In the genomic region with DNA sequence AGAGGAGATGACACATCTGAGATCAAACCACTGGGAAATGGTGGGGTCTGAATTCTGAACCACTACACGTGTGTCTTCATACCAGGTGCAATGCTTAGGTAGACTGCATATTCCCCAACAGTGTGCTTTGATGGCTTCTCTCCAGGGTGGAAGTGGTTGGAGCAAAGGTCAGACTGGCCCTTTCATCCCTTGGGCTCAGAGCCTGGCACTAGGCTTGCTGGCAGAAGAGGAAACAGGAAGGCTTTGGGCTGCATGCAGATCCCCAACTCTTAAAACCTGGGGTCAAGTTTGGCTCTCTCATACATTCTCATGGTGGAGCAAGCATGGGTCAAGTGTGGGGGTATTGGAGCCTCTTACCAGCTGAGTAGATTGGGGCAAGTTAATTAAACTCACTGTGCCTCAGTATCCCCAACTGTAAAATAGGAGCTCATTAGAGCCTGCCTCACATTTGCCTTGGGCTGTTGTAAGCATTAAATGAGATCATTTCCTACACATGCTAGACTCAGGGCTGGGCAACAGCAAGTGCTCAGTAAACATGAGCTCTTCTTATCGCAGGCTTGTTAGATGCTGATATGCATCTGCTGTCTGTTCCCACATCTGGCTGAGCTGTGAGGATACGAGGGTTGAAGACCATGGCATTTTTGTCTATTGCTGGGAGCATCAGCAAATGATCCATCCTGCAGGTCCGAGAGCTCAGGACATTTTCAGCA, we compare ENCODE assay signal across 12 cellular contexts. TPM values are rescaled to one million over a fixed set of nuclear protein-coding genes. Genes with fewer than 3 reads are reported as not detected.
A peak's percentile ranks its signal among the peaks of the same experiment; 100 is the strongest.
DNase-seq lines count a peak whose midpoint lies in the region; ATAC-seq and TF ChIP-seq lines count a peak whose summit lies in the region.
"Had no signal": no experiment of that assay in that cellular context is flagged by ENCODE, and none has a peak within 500 bp of the region (broad histone marks: within the 10 kb centered on the region; RNA-seq: fewer than 3 reads in every experiment).

No MANE protein-coding gene starts in this region.

- H3K4me1 Mint-ChIP-seq in stimulated activated naive CD8-positive, alpha-beta T cell treated with anti-CD3 and anti-CD28 coated beads, Interleukin-15, Interleukin-2, amounts not matched to agents 100 ng/mL and 50 ng/mL, for 24 hours (ENCODE audit: low read depth): peaks cover 98% of the 10 kb centered on the region
- H3K4me1 Mint-ChIP-seq in activated B cell treated with CpG ODN at 0.5 μM for 24 hours: peaks cover 96% of the 10 kb centered on the region

- CTCF ChIA-PET in activated B cell treated with CpG ODN at 0.5 μM for 24 hours (lab: Charles Lee): interaction anchor here (0.9 to 3.1 kb wide), 8 partner anchors 12 to 85 kb away, joined by 3 to 44 read pairs (median 4); a partner anchor contains a TSS

- no peaks in the 10 kb centered on the region for H3K27me3 Mint-ChIP-seq in stimulated activated naive CD8-positive, alpha-beta T cell treated with anti-CD3 and anti-CD28 coated beads, Interleukin-15, Interleukin-2, amounts not matched to agents 100 ng/mL and 50 ng/mL, for 24 hours
- H3K27me3 Mint-ChIP-seq in activated B cell treated with CpG ODN at 0.5 μM for 24 hours: no peaks in the 10 kb centered on the region

- peak overlapping the region; percentile 77 for H3K4me3 Mint-ChIP-seq in stimulated activated naive CD8-positive, alpha-beta T cell treated with anti-CD3 and anti-CD28 coated beads, Interleukin-15, Interleukin-2, amounts not matched to agents 100 ng/mL and 50 ng/mL, for 24 hours
- H3K4me3 Mint-ChIP-seq in activated B cell treated with CpG ODN at 0.5 μM for 24 hours: peak overlapping the region; percentile 83

- WGBS in adrenal gland, 4 donors: 34 to 58% (median 48%) methylated on average over 4 of the region's 4 CpGs

- no peak for DNase-seq in stimulated activated naive CD8-positive, alpha-beta T cell treated with anti-CD3 and anti-CD28 coated beads, Interleukin-15, Interleukin-2, amounts not matched to agents 100 U/mL and 50 U/mL, for 24 hours
- no peak for DNase-seq in activated B cell treated with CpG ODN at 0.5 μM for 24 hours
- DNase-seq in left lung: no peak
- no peak for DNase-seq in adrenal gland
- no peak for DNase-seq in foreskin keratinocyte
- no peak for DNase-seq in SW480 (ENCODE audit: low spot score)
- DNase-seq: NCI-H1105, pancreas had no signal

- peak overlapping the region; percentile 99 for H3K27ac Mint-ChIP-seq in stimulated activated naive CD8-positive, alpha-beta T cell treated with anti-CD3 and anti-CD28 coated beads, Interleukin-15, Interleukin-2, amounts not matched to agents 100 ng/mL and 50 ng/mL, for 24 hours
- H3K27ac Mint-ChIP-seq in activated B cell treated with CpG ODN at 0.5 μM for 24 hours: peak overlapping the region; percentile 97

- TF ChIP-seq CTCF in activated B cell treated with CpG ODN at 0.5 μM for 24 hours (IDR thresholded peaks at IDR 0.05) (no peak), left lung (IDR thresholded peaks at IDR 0.05) (no peak), adrenal gland (IDR thresholded peaks at IDR 0.05) (no peak), foreskin keratinocyte (conservative IDR thresholded peaks at IDR 0.05) (no peak)

- peaks cover 19% of the 10 kb centered on the region for H3K36me3 Mint-ChIP-seq in stimulated activated naive CD8-positive, alpha-beta T cell treated with anti-CD3 and anti-CD28 coated beads, Interleukin-15, Interleukin-2, amounts not matched to agents 100 ng/mL and 50 ng/mL, for 24 hours (ENCODE audit: low read depth)
- peaks cover 9% of the 10 kb centered on the region for H3K36me3 Mint-ChIP-seq in activated B cell treated with CpG ODN at 0.5 μM for 24 hours (ENCODE audit: low read depth)

- H3K9me3 ChIP-seq in left lung (no peaks in the 10 kb centered on the region), adrenal gland (replicated peaks in 1 of 3) (no peaks in the 10 kb centered on the region)
- H3K9me3 ChIP-seq: ascending aorta, pancreas had no signal

- TF ChIP-seq POLR2A in adrenal gland (IDR thresholded peaks at IDR 0.05): no peak

- POLR2A ChIA-PET in activated B cell treated with CpG ODN at 0.5 μM for 24 hours (lab: Charles Lee): interaction anchor here (0.6 to 16.2 kb wide), 16 partner anchors 8 to 243 kb away, joined by 3 to 268 read pairs (median 5); a partner anchor contains a TSS

- ATAC-seq in stimulated activated naive CD8-positive, alpha-beta T cell treated with anti-CD3 and anti-CD28 coated beads, Interleukin-15, Interleukin-2, amounts not matched to agents 100 U/mL and 50 U/mL, for 24 hours: no peak
- ATAC-seq in activated B cell treated with CpG ODN at 0.5 μM for 24 hours (ENCODE audit: low read depth): no peak
- peak; percentile 5 for ATAC-seq in left lung
- no peak for ATAC-seq in foreskin keratinocyte
- no peak for ATAC-seq in HG03175 (IDR thresholded peaks at IDR 0.05; ENCODE audit: unreplicated experiment)

- H3K4me1 ChIP-seq in left lung (peaks cover 5 to 51% of the 10 kb centered on the region in 2 donors), adrenal gland (replicated peaks in 1 of 2) (no peaks in the 10 kb centered on the region), foreskin keratinocyte (no peaks in the 10 kb centered on the region)
- H3K4me1 ChIP-seq: ascending aorta, pancreas had no signal

- H3K9me3 Mint-ChIP-seq in stimulated activated naive CD8-positive, alpha-beta T cell treated with anti-CD3 and anti-CD28 coated beads, Interleukin-15, Interleukin-2, amounts not matched to agents 100 ng/mL and 50 ng/mL, for 24 hours: no peaks in the 10 kb centered on the region
- no peaks in the 10 kb centered on the region for H3K9me3 Mint-ChIP-seq in activated B cell treated with CpG ODN at 0.5 μM for 24 hours

- no peak overlapping the region for H3K4me3 ChIP-seq in left lung
- H3K4me3 ChIP-seq in adrenal gland: no peak overlapping the region
- H3K4me3 ChIP-seq: ascending aorta, pancreas had no signal

- H3K36me3 ChIP-seq in left lung (no peaks in the 10 kb centered on the region), adrenal gland (replicated peaks in 1 of 2) (no peaks in the 10 kb centered on the region)
- H3K36me3 ChIP-seq: ascending aorta, pancreas had no signal

- H3K27me3 ChIP-seq in left lung (peaks cover 0 to 30% of the 10 kb centered on the region in 2 donors), adrenal gland (no peaks in the 10 kb centered on the region), foreskin keratinocyte (no peaks in the 10 kb centered on the region)
- H3K27me3 ChIP-seq: ascending aorta, pancreas had no signal

- intact Hi-C loops in activated B cell treated with CpG ODN at 0.5 μM for 24 hours (cut with micrococcal nuclease) (loop anchor here (1.0 to 2.0 kb wide), 5 partner anchors 19 to 126 kb away; a partner anchor contains a TSS), left lung (cut with DNase I) (no loop called here), adrenal gland (cut with DNase I) (no loop called here)

- H3K27ac ChIP-seq in left lung: peak overlapping the region; percentile 53 to 68
- H3K27ac ChIP-seq in adrenal gland: peak overlapping the region in 2 of 5 donors; percentile 57
- H3K27ac ChIP-seq in foreskin keratinocyte: no peak overlapping the region
- H3K27ac ChIP-seq: ascending aorta, C4-2B, pancreas had no signal

RNA-seq across cellular contexts. Expression of a gene that starts 51.6 kb away (rescaled TPM):
- total RNA-seq in activated B cell treated with CpG ODN at 0.5 μM for 24 hours (0.93 and 1.2 TPM in 2 replicates), left lung (1 to 10 TPM; 1.5 to 8.5 TPM), adrenal gland (1 to 10 TPM in 2 of 8 donors, under 1 TPM in 5, not detected in 1; 0.14 to 2.0 (median 0.69) TPM), foreskin keratinocyte (38.1 and 51.8 TPM in 2 replicates)
- polyA plus RNA-seq in adrenal gland (1 to 10 TPM in 1 of 3 donors, under 1 TPM in 2; 0.17 to 1.1 (median 0.72) TPM), foreskin keratinocyte (24.9 and 36.6 TPM in 2 replicates)
